Comparison of ENCODE assay signal across 25 cellular contexts in the genomic region with DNA sequence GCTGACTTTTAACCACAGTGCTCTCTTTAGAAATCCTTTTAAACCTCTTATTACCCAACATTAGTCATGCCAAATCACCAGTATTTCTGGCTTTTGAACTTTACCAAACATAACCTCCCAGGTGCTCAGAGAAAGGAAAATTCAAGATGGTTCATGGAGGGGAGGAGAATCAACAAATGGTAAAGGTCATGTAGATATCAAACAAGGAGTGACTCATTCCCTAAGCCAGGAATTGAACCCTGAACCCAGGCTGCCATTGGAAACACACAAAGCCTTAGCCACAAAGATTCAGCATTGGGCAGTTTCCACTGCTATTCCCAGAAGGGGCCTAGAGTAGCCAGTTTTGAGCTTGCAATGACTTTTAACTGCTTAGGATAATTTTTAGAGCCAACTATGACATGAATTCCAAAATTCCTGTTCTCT.
"Had no signal": no experiment of that assay in that cellular context is flagged by ENCODE, and none has a peak within 500 bp of the region (broad histone marks: within the 10 kb centered on the region; RNA-seq: fewer than 3 reads in every experiment).

No MANE protein-coding gene starts in this region.

- H3K36me3 ChIP-seq: adrenal gland, ascending aorta, brain microvascular endothelial cell, heart right ventricle, spleen, thyroid gland, upper lobe of right lung had no signal

- H3K4me3 ChIP-seq: adrenal gland, ascending aorta, heart right ventricle, lung, spleen, thyroid gland, upper lobe of right lung had no signal

- H3K9me3 Mint-ChIP-seq: T-helper 1 cell treated with Interleukin-12 subunit alpha and Interleukin-12 subunit beta and Interleukin-4 antibody, amounts not matched to agents 30 μg/mL and 1 μg/mL, for 36 hours had no signal

- ATAC-seq: heart right ventricle; naive thymus-derived CD4-positive, alpha-beta T cell; upper lobe of right lung had no signal

- H3K9me3 ChIP-seq: adrenal gland, ascending aorta, heart right ventricle, thyroid gland, upper lobe of right lung had no signal

- H3K27me3 ChIP-seq: adrenal gland, ascending aorta, brain microvascular endothelial cell, heart right ventricle, spleen, thyroid gland, upper lobe of right lung had no signal

- H3K4me1 ChIP-seq: adrenal gland, spleen, upper lobe of right lung had no signal

- H3K27ac ChIP-seq: adrenal gland, ascending aorta, brain microvascular endothelial cell, heart right ventricle, spleen, thyroid gland, upper lobe of right lung had no signal

- DNase-seq: activated B cell treated with CpG ODN at 0.5 μM for 24 hours; activated CD4-positive, alpha-beta T cell treated with anti-CD3 and anti-CD28 coated beads for 4 hours; activated CD4-positive, alpha-beta T cell treated with anti-CD3 and anti-CD28 coated beads, Interleukin-2, amount 50 U/mL, for 48 hours; activated effector memory CD4-positive, alpha-beta T cell treated with Interleukin-2 at 50 U/mL for 16 hours; activated naive CD4-positive, alpha-beta T cell treated with anti-CD3 and anti-CD28 coated beads, Interleukin-2, amount 50 U/mL, for 16 hours; activated T-cell treated with anti-CD3 and anti-CD28 coated beads, Interleukin-2, amount 50 U/mL, for 48 hours; adrenal gland; brain microvascular endothelial cell; caudate nucleus; foreskin fibroblast; heart right ventricle; islet precursor cell; naive thymus-derived CD4-positive, alpha-beta T cell; posterior cingulate gyrus; retina; spleen; stimulated activated CD4-positive, alpha-beta T cell treated with anti-CD3 and anti-CD28 coated beads, Interleukin-4, amount 100 ng/mL, for 1 hour; stimulated activated naive CD4-positive, alpha-beta T cell; substantia nigra; T1000; thyroid gland; upper lobe of right lung had no signal

- H3K27ac Mint-ChIP-seq: activated B cell treated with CpG ODN at 0.5 μM for 24 hours; naive thymus-derived CD4-positive, alpha-beta T cell; T-helper 1 cell treated with Interleukin-12 subunit alpha and Interleukin-12 subunit beta and Interleukin-4 antibody, amounts not matched to agents 30 μg/mL and 1 μg/mL, for 36 hours had no signal
